ENCODE assay signal across 1 cellular context in the genomic region with DNA sequence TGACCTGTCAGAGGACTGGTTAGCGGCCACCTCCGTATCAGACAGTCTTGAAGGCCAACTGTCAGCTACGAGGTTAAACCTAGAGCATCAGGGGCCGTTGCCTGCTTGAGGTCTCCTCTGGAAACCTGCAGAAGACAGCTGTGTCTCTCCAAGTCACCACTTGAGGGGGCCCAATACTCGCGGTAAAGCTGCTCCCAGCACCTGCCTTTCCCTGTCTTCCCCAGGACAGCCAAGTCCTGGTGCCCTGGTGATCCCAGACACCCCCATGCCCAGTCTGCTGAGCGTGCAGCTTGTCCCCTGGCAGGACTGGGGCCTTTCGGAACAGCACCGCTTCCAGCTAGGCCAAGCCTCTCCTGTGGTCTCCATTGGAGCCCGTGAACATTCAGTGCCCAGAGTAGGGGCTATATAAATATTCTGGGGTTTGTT.
TF ChIP-seq lines count a peak whose summit lies in the region.

No MANE protein-coding gene starts in this region.

TF ChIP-seq in HEK293, 187 proteins besides CTCF, POLR2A, EP300 and RAD21 (continued from another document):
- TF ChIP-seq, protein P1, sequence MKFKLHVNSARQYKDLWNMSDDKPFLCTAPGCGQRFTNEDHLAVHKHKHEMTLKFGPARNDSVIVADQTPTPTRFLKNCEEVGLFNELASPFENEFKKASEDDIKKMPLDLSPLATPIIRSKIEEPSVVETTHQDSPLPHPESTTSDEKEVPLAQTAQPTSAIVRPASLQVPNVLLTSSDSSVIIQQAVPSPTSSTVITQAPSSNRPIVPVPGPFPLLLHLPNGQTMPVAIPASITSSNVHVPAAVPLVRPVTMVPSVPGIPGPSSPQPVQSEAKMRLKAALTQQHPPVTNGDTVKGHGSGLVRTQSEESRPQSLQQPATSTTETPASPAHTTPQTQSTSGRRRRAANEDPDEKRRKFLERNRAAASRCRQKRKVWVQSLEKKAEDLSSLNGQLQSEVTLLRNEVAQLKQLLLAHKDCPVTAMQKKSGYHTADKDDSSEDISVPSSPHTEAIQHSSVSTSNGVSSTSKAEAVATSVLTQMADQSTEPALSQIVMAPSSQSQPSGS (tag by site-specific recombination; IDR thresholded peaks at IDR 0.05; ENCODE audit: low read depth), result no peak
- TF ChIP-seq, protein P2, sequence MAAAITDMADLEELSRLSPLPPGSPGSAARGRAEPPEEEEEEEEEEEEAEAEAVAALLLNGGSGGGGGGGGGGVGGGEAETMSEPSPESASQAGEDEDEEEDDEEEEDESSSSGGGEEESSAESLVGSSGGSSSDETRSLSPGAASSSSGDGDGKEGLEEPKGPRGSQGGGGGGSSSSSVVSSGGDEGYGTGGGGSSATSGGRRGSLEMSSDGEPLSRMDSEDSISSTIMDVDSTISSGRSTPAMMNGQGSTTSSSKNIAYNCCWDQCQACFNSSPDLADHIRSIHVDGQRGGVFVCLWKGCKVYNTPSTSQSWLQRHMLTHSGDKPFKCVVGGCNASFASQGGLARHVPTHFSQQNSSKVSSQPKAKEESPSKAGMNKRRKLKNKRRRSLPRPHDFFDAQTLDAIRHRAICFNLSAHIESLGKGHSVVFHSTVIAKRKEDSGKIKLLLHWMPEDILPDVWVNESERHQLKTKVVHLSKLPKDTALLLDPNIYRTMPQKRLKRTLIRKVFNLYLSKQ (tag by site-specific recombination; IDR thresholded peaks at IDR 0.05; ENCODE audit: borderline replicate concordance), result no peak
- TF ChIP-seq ZNF10 (tag by site-specific recombination; IDR thresholded peaks at IDR 0.05) (peak; percentile 43; the same call in 1 of the 2 replicates), ZNF521 (tag by site-specific recombination; IDR thresholded peaks at IDR 0.05) (no peak), ZNF660 (tag by site-specific recombination; IDR thresholded peaks at IDR 0.05) (0 out of 2 replicates have a peak, but pooled peaks have one; percentile 49), ZBTB7A (tag by site-specific recombination; IDR thresholded peaks at IDR 0.05; ENCODE audit: low read depth) (no peak), ZXDB (tag by site-specific recombination; IDR thresholded peaks at IDR 0.05) (no peak), KLF1 (tag by site-specific recombination; IDR thresholded peaks at IDR 0.05) (no peak), ZNF138 (tag by site-specific recombination; IDR thresholded peaks at IDR 0.05; ENCODE audit: borderline replicate concordance) (no peak), ZBTB8A (tag by site-specific recombination; IDR thresholded peaks at IDR 0.05) (no peak), FEZF1 (tag by site-specific recombination; IDR thresholded peaks at IDR 0.05) (no peak), EGR2 (tag by site-specific recombination; IDR thresholded peaks at IDR 0.05; ENCODE audit: low read depth) (no peak), ZBTB21 (tag by site-specific recombination; IDR thresholded peaks at IDR 0.05) (no peak), ZNF366 (tag by site-specific recombination; conservative IDR thresholded peaks at IDR 0.05) (no peak), ZNF354C (tag by site-specific recombination; IDR thresholded peaks at IDR 0.05; ENCODE audit: borderline replicate concordance, low read depth) (no peak), ZBTB48 (tag by site-specific recombination; IDR thresholded peaks at IDR 0.05) (no peak)
